Comparison of ENCODE assay signal across 8 cellular contexts in genomic region chr3:30644615-30645014, GRCh38. TPM values are rescaled to one million over a fixed set of nuclear protein-coding genes. Genes with fewer than 3 reads are reported as not detected.
DNase-seq lines count a peak whose midpoint lies in the region; ATAC-seq and TF ChIP-seq lines count a peak whose summit lies in the region.

No MANE protein-coding gene starts in this region.

- H3K4me3 ChIP-seq in fibroblast of the aortic adventitia (ENCODE audit: low read depth, low read length) = no peak overlapping the region

- no peak for TF ChIP-seq CTCF in AG09319 (IDR thresholded peaks at IDR 0.05; ENCODE audit: low read depth, low read length)
- TF ChIP-seq CTCF in fibroblast of the aortic adventitia (IDR thresholded peaks at IDR 0.05; ENCODE audit: insufficient read depth, low read length) = no peak

- peak; percentile 53 for ATAC-seq in GM19372 (IDR thresholded peaks at IDR 0.05; ENCODE audit: low read depth, unreplicated experiment)
- peak; percentile 52 for ATAC-seq in HG03442 (IDR thresholded peaks at IDR 0.05; ENCODE audit: unreplicated experiment)

- DNase-seq in AG09319 (ENCODE audit: extremely low read depth, low read depth) = peak; percentile 37
- DNase-seq in activated CD4-positive, alpha-beta T cell treated with anti-CD3 and anti-CD28 coated beads, Interleukin-2, amount 50 U/mL, for 1 hour = peak; percentile 49
- DNase-seq in fibroblast of the aortic adventitia (ENCODE audit: low read depth) = peak; percentile 88
- DNase-seq in stimulated activated CD4-positive, alpha-beta T cell treated with anti-CD3 and anti-CD28 coated beads, Interleukin-4, amount 100 ng/mL, for 1 hour = peak; percentile 37
- DNase-seq in DMS114 treated with DMSO at 0.1 percent for 48 hours (lab: John Stamatoyannopoulos, UW; ENCODE audit: unreplicated experiment) = no peak
- no peak for DNase-seq in RKO (ENCODE audit: low spot score)

RNA-seq across cellular contexts. Expression of gene TGFBR2, which starts 38.2 kb away (rescaled TPM):
- total RNA-seq in fibroblast of the aortic adventitia (ENCODE audit: low replicate concordance) = 119 and 393 TPM in 2 replicates

Comparison
In these comparisons a context has a peak if more than half of its experiments do, and no peak if none do; other contexts are left out.
1. DNase-seq: peak in AG09319 (single experiment), activated CD4-positive, alpha-beta T cell treated with anti-CD3 and anti-CD28 coated beads, Interleukin-2, amount 50 U/mL, for 1 hour (single experiment), fibroblast of the aortic adventitia (single experiment) and stimulated activated CD4-positive, alpha-beta T cell treated with anti-CD3 and anti-CD28 coated beads, Interleukin-4, amount 100 ng/mL, for 1 hour (single experiment); none in DMS114 treated with DMSO at 0.1 percent for 48 hours (single experiment) and RKO (single experiment).